8 cellular contexts compared by ENCODE assay signal in genomic region chr7:37198906-37199485, GRCh38.
DNase-seq lines count a peak whose midpoint lies in the region; ATAC-seq, FAIRE-seq and TF ChIP-seq lines count a peak whose summit lies in the region.

No MANE protein-coding gene starts in this region.

- TF ChIP-seq POLR2A in GM12892 (IDR thresholded peaks at IDR 0.05; ENCODE audit: low read depth, low read length) (no peak), uterus (IDR thresholded peaks at IDR 0.05) (no peak)

- H3K9me2 ChIP-seq in MM.1S (replicated peaks; ENCODE audit: insufficient read depth, low read length): no peaks in the 10 kb centered on the region

- H3K36me3 Mint-ChIP-seq in activated naive CD4-positive, alpha-beta T cell treated with anti-CD3 and anti-CD28 coated beads, Interleukin-2, amount 50 U/mL, for 72 hours: peaks cover 7 to 16% of the 10 kb centered on the region in 2 donors

- H3K27me3 ChIP-seq in MM.1S (replicated peaks; ENCODE audit: insufficient read depth, low read length) (no peaks in the 10 kb centered on the region), uterus (no peaks in the 10 kb centered on the region)

- H3F3A ChIP-seq in MM.1S (ENCODE audit: insufficient read depth, low read length): no peaks in the 10 kb centered on the region

- no peak overlapping the region for H3K9ac ChIP-seq in MM.1S (ENCODE audit: low read length)

- FAIRE-seq in GM12892 (lab: Jason Lieb, UNC): peak; percentile 87

- H3K36me3 ChIP-seq in MM.1S (replicated peaks; ENCODE audit: insufficient read depth, low read length) (peaks cover 7% of the 10 kb centered on the region; the same call in 1 of the 2 replicates), uterus (no peaks in the 10 kb centered on the region)

- peak; percentile 98 for TF ChIP-seq CTCF in 22Rv1 (IDR thresholded peaks at IDR 0.05)
- peak; percentile 88 for TF ChIP-seq CTCF in MM.1S (IDR thresholded peaks at IDR 0.05; ENCODE audit: low read length)
- peak; percentile 63 to 76 (median 72) for TF ChIP-seq CTCF in uterus (IDR thresholded peaks at IDR 0.05)

- H2AFZ ChIP-seq in MM.1S (ENCODE audit: low read length): no peak overlapping the region

- H3K4me3 ChIP-seq in MM.1S (ENCODE audit: low read length) (no peak overlapping the region), uterus (no peak overlapping the region)

- intact Hi-C loops in Right ventricle myocardium superior (cut with DNase I) (no loop called here), posterior vena cava (cut with DNase I) (no loop called here), uterus (cut with DNase I; ENCODE audit: low total_unique reads) (loop anchor here (10.0 kb wide), 1 partner anchor 214 kb away; no protein-coding TSS in a partner anchor)

- ATAC-seq in SK-N-SH treated with all-trans-retinoic acid at 6 μM for 48 hours (peak; percentile 95), Right ventricle myocardium superior (ENCODE audit: poor library complexity) (peak; percentile 80)
- peak; percentile 69 to 73 for ATAC-seq in activated naive CD4-positive, alpha-beta T cell treated with anti-CD3 and anti-CD28 coated beads, Interleukin-2, amount 50 U/mL, for 72 hours

- H3K27ac Mint-ChIP-seq in activated naive CD4-positive, alpha-beta T cell treated with anti-CD3 and anti-CD28 coated beads, Interleukin-2, amount 50 U/mL, for 72 hours: no peak overlapping the region

- H3K4me2 ChIP-seq in MM.1S (ENCODE audit: low read depth, low read length): no peak overlapping the region

- H3K9me3 ChIP-seq in MM.1S (replicated peaks; ENCODE audit: insufficient read depth, low read length) (no peaks in the 10 kb centered on the region), uterus (no peaks in the 10 kb centered on the region)

- peaks cover 19% of the 10 kb centered on the region for H3K79me2 ChIP-seq in MM.1S (ENCODE audit: low read length)

- H3K27ac ChIP-seq in 22Rv1 (no peak overlapping the region), MM.1S (ENCODE audit: low read length) (no peak overlapping the region), uterus (no peak overlapping the region)

- peaks cover 7% of the 10 kb centered on the region for H3K4me1 ChIP-seq in MM.1S (ENCODE audit: low read length)
- H3K4me1 ChIP-seq in uterus: no peaks in the 10 kb centered on the region

- DNase-seq in GM12892 (ENCODE audit: insufficient read length) (peak; percentile 31), MM.1S (peak; percentile 58), Right ventricle myocardium superior (peak; percentile 84), posterior vena cava (ENCODE audit: low spot score) (peak; percentile 92), uterus (peak; percentile 70 to 72)
- DNase-seq in activated naive CD4-positive, alpha-beta T cell treated with anti-CD3 and anti-CD28 coated beads, Interleukin-2, amount 50 U/mL, for 72 hours (ENCODE audit: low spot score in 2 of 2): peak in 1 of 2 donors; percentile 73

- H3K9me3 Mint-ChIP-seq in activated naive CD4-positive, alpha-beta T cell treated with anti-CD3 and anti-CD28 coated beads, Interleukin-2, amount 50 U/mL, for 72 hours: no peaks in the 10 kb centered on the region

- no peaks in the 10 kb centered on the region for H4K20me1 ChIP-seq in MM.1S (ENCODE audit: insufficient read depth, low read length)

TF ChIP-seq in SK-N-SH treated with all-trans-retinoic acid at 6 μM for 48 hours, 23 proteins besides CTCF, POLR2A, EP300 and RAD21:
- TF ChIP-seq ZNF8 (CRISPR knock-in tag; IDR thresholded peaks at IDR 0.05) (no peak), ZC3H10 (CRISPR knock-in tag; IDR thresholded peaks at IDR 0.05) (no peak), POU6F1 (CRISPR knock-in tag; IDR thresholded peaks at IDR 0.05; ENCODE audit: borderline replicate concordance, low read depth) (no peak), CREB5 (CRISPR knock-in tag; IDR thresholded peaks at IDR 0.05; ENCODE audit: low read depth) (no peak), ZNF70 (CRISPR knock-in tag; IDR thresholded peaks at IDR 0.05) (no peak), CSRNP3 (CRISPR knock-in tag; IDR thresholded peaks at IDR 0.05) (no peak)
- TF ChIP-seq, protein P1, sequence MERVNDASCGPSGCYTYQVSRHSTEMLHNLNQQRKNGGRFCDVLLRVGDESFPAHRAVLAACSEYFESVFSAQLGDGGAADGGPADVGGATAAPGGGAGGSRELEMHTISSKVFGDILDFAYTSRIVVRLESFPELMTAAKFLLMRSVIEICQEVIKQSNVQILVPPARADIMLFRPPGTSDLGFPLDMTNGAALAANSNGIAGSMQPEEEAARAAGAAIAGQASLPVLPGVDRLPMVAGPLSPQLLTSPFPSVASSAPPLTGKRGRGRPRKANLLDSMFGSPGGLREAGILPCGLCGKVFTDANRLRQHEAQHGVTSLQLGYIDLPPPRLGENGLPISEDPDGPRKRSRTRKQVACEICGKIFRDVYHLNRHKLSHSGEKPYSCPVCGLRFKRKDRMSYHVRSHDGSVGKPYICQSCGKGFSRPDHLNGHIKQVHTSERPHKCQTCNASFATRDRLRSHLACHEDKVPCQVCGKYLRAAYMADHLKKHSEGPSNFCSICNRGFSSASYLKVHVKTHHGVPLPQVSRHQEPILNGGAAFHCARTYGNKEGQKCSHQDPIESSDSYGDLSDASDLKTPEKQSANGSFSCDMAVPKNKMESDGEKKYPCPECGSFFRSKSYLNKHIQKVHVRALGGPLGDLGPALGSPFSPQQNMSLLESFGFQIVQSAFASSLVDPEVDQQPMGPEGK (CRISPR knock-in tag; IDR thresholded peaks at IDR 0.05; ENCODE audit: borderline replicate concordance): no peak
